ENCODE assay signal across 28 cellular contexts in the genomic region with DNA sequence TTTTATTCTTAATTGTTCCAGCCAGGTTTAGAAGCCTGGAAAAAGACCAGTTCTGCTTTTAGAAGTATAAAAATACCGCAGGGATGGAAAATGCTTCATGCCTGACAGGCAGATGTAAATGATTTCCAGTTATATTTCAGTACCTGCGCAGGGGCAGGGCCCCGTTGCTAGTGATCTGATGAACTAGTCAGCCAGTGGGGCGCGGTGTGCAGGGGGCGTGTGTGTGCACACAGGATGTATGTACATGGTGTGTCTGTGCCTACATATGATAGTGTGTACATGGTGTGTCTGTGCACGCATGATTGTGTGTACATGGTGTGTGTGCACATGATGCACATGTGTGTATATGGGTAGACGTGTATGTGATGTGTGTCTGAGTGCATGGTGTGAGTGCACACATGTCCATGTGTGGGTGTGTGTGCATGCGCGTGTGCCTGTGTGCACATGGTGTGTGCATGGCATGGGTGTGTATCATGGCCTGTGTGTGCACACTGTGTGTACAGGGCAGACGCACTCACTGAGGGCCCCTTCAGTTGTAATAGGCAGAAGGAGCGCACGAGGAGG. TPM values are rescaled to one million over a fixed set of nuclear protein-coding genes. Genes with fewer than 3 reads are reported as not detected.
DNase-seq lines count a peak whose midpoint lies in the region; ATAC-seq, FAIRE-seq and TF ChIP-seq lines count a peak whose summit lies in the region.
"Had no signal": no experiment of that assay in that cellular context is flagged by ENCODE, and none has a peak within 500 bp of the region (broad histone marks: within the 10 kb centered on the region; RNA-seq: fewer than 3 reads in every experiment).

No MANE protein-coding gene starts in this region.

- no CpG with 5 or more reads among the region's 13 CpGs for WGBS in trophoblast cell (ENCODE audit: extremely low coverage, insufficient coverage, insufficient read length)

- CTCF ChIA-PET in CD4-positive, alpha-beta memory T cell (lab: Charles Lee; ENCODE audit: partially characterized antibody), result interaction anchor here (2.6 to 2.9 kb wide), 2 partner anchors 90 to 110 kb away, joined by 14 to 18 read pairs; no protein-coding TSS in a partner anchor
- CTCF ChIA-PET in endothelial cell of umbilical vein (lab: Charles Lee), result interaction anchor here (1.2 kb wide), 1 partner anchor 35 kb away, joined by 3 read pairs; no protein-coding TSS in a partner anchor

- H2AFZ ChIP-seq in endothelial cell of umbilical vein (ENCODE audit: low read depth, low read length) (no peak overlapping the region), trophoblast cell (ENCODE audit: insufficient read depth, low read length, poor library complexity) (no peak overlapping the region)

- POLR2A ChIA-PET in CD4-positive, alpha-beta memory T cell (lab: Charles Lee; ENCODE audit: partially characterized antibody), result no interaction called here
- POLR2A ChIA-PET in endothelial cell of umbilical vein (lab: Charles Lee), result no interaction called here

- peaks cover 26 to 54% (median 42%) of the 10 kb centered on the region in 4 donors for H3K4me1 Mint-ChIP-seq in CD4-positive, alpha-beta memory T cell
- peaks cover 45% of the 10 kb centered on the region for H3K4me1 Mint-ChIP-seq in T-helper 17 cell

- no peak overlapping the region for H4K8ac ChIP-seq in trophoblast cell (ENCODE audit: low read depth, low read length)

- no peaks in the 10 kb centered on the region for H3K27me3 ChIP-seq in CD4-positive, alpha-beta memory T cell (ENCODE audit: insufficient read depth, low read length)
- H3K27me3 ChIP-seq in endothelial cell of umbilical vein (ENCODE audit: control insufficient read depth in 2 of 2, insufficient read depth in 2 of 2, low read length in 2 of 2) (no peaks in the 10 kb centered on the region), trophoblast cell (ENCODE audit: insufficient read depth, low read length) (no peaks in the 10 kb centered on the region)
- H3K27me3 ChIP-seq: body of pancreas, heart left ventricle, tibial nerve had no signal

- H3K18ac ChIP-seq in trophoblast cell (ENCODE audit: low read length), result no peak overlapping the region

- H3K27me3 Mint-ChIP-seq in CD4-positive, alpha-beta memory T cell, result no peaks in the 10 kb centered on the region
- H3K27me3 Mint-ChIP-seq in T-helper 17 cell, result no peaks in the 10 kb centered on the region
- H3K27me3 Mint-ChIP-seq: stimulated activated naive CD8-positive, alpha-beta T cell treated with anti-CD3 and anti-CD28 coated beads, Interleukin-15, amount 100 ng/mL, for 72 hours had no signal

- H3K79me1 ChIP-seq in trophoblast cell (ENCODE audit: low read length), result no peaks in the 10 kb centered on the region

- H2BK5ac ChIP-seq in trophoblast cell (ENCODE audit: low read depth, low read length, poor library complexity), result no peak overlapping the region

- no peak overlapping the region for H3K4me2 ChIP-seq in endothelial cell of umbilical vein (ENCODE audit: insufficient read depth, low read length)
- no peak overlapping the region for H3K4me2 ChIP-seq in trophoblast cell (ENCODE audit: low read length)
- H3K4me2 ChIP-seq: KMS-11 had no signal

- DNase-seq in CD4-positive, alpha-beta memory T cell, result no peak
- DNase-seq in T-helper 17 cell (no peak), endothelial cell of umbilical vein (ENCODE audit: low read depth, low spot score) (no peak), trophoblast cell (no peak), midbrain (lab: John Stamatoyannopoulos, UW) (no peak), islet precursor cell (no peak), inferior parietal cortex (ENCODE audit: extremely low spot score) (no peak)
- DNase-seq: ACHN; activated CD4-positive, alpha-beta T cell treated with anti-CD3 and anti-CD28 coated beads, Interleukin-2, amount 10 ng/mL, durations not matched to agents 24 days and 14 days; activated gamma-delta T cell; activated T-cell treated with anti-CD3 and anti-CD28 coated beads, Interleukin-2, amount 50 U/mL, for 1 hour; body of pancreas; Calu3; DND-41; effector CD4-positive, alpha-beta T cell; left cardiac atrium; mammary epithelial cell; MM.1S; NCI-H1436; NCI-H446; stimulated activated naive CD8-positive, alpha-beta T cell treated with anti-CD3 and anti-CD28 coated beads, Interleukin-15, amount 100 ng/mL, for 72 hours had no signal

- H3K4me3 Mint-ChIP-seq in CD4-positive, alpha-beta memory T cell, result no peak overlapping the region
- H3K4me3 Mint-ChIP-seq in T-helper 17 cell, result peak overlapping the region; percentile 55
- H3K4me3 Mint-ChIP-seq: activated CD4-positive, alpha-beta T cell treated with anti-CD3 and anti-CD28 coated beads, Interleukin-2, amount 10 ng/mL, durations not matched to agents 24 days and 14 days; stimulated activated naive CD8-positive, alpha-beta T cell treated with anti-CD3 and anti-CD28 coated beads, Interleukin-15, amount 100 ng/mL, for 72 hours had no signal

- no peak overlapping the region for H3K4ac ChIP-seq in trophoblast cell (ENCODE audit: low read depth, low read length)

- H4K91ac ChIP-seq in trophoblast cell (ENCODE audit: low read depth, low read length), result no peak overlapping the region

- no peaks in the 10 kb centered on the region for H4K20me1 ChIP-seq in endothelial cell of umbilical vein (replicated peaks; ENCODE audit: control insufficient read depth, extremely low read depth, insufficient read depth, low read length)

- ATAC-seq in T-helper 17 cell, result no peak
- no peak for ATAC-seq in HG03025 (IDR thresholded peaks at IDR 0.05; ENCODE audit: low FRiP score, unreplicated experiment)
- ATAC-seq: body of pancreas; heart left ventricle; left cardiac atrium; stimulated activated naive CD8-positive, alpha-beta T cell treated with anti-CD3 and anti-CD28 coated beads, Interleukin-15, amount 100 ng/mL, for 72 hours had no signal

- H3K9me3 ChIP-seq in CD4-positive, alpha-beta memory T cell (ENCODE audit: control insufficient read depth in 1 of 2, low read length in 2 of 2), result no peaks in the 10 kb centered on the region
- H3K9me3 ChIP-seq in T-helper 17 cell (ENCODE audit: control insufficient read depth, low read length, poor library complexity, severe bottlenecking) (no peaks in the 10 kb centered on the region), endothelial cell of umbilical vein (replicated peaks; ENCODE audit: control insufficient read depth, insufficient read depth, low read length) (no peaks in the 10 kb centered on the region), trophoblast cell (ENCODE audit: insufficient read depth, low read depth, low read length) (peaks cover 4% of the 10 kb centered on the region)
- H3K9me3 ChIP-seq: body of pancreas, heart left ventricle, tibial nerve had no signal

- H2BK12ac ChIP-seq in trophoblast cell (ENCODE audit: low read length), result no peak overlapping the region

- intact Hi-C loops in CD4-positive, alpha-beta memory T cell (cut with micrococcal nuclease), result no loop called here
- intact Hi-C loops in endothelial cell of umbilical vein (cut with micrococcal nuclease), result no loop called here

- dilution Hi-C loops in endothelial cell of umbilical vein (cut with MboI; ENCODE audit: extremely low pct_ligation_motif_present, low sequenced_read_pairs), result no loop called here

- no peak overlapping the region for H3K4me3 ChIP-seq in CD4-positive, alpha-beta memory T cell (ENCODE audit: low read length in 2 of 2)
- H3K4me3 ChIP-seq in endothelial cell of umbilical vein (replicated peaks in 1 of 3; ENCODE audit: insufficient read depth in 1 of 3, low read depth in 1 of 3, low read length in 3 of 3) (no peak overlapping the region), trophoblast cell (ENCODE audit: low read depth, low read length) (no peak overlapping the region)
- H3K4me3 ChIP-seq: body of pancreas, heart left ventricle, tibial nerve had no signal

- peak overlapping the region; percentile 95 for H3K23ac ChIP-seq in trophoblast cell (ENCODE audit: low read length)

- no peaks in the 10 kb centered on the region for H3K9me3 Mint-ChIP-seq in CD4-positive, alpha-beta memory T cell
- H3K9me3 Mint-ChIP-seq: activated CD4-positive, alpha-beta T cell treated with anti-CD3 and anti-CD28 coated beads, Interleukin-2, amount 10 ng/mL, durations not matched to agents 24 days and 14 days; stimulated activated naive CD8-positive, alpha-beta T cell treated with anti-CD3 and anti-CD28 coated beads, Interleukin-15, amount 100 ng/mL, for 72 hours had no signal

- H3K79me2 ChIP-seq in endothelial cell of umbilical vein (ENCODE audit: control insufficient read depth, insufficient read depth, low read length) (no peaks in the 10 kb centered on the region), trophoblast cell (ENCODE audit: control insufficient read depth, insufficient read depth, low read length, poor library complexity) (no peaks in the 10 kb centered on the region)

- H3K27ac Mint-ChIP-seq in CD4-positive, alpha-beta memory T cell, result peak overlapping the region in 4 of 7 donors; percentile 7 to 60 (median 24)
- peak overlapping the region; percentile 2 for H3K27ac Mint-ChIP-seq in T-helper 17 cell
- H3K27ac Mint-ChIP-seq: activated CD4-positive, alpha-beta T cell treated with anti-CD3 and anti-CD28 coated beads, Interleukin-2, amount 10 ng/mL, durations not matched to agents 24 days and 14 days had no signal

- H3K27ac ChIP-seq in CD4-positive, alpha-beta memory T cell (ENCODE audit: low read depth, low read length), result no peak overlapping the region
- H3K27ac ChIP-seq in endothelial cell of umbilical vein (ENCODE audit: insufficient read depth, low read depth, low read length) (no peak overlapping the region), trophoblast cell (ENCODE audit: low read depth, low read length) (no peak overlapping the region)
- H3K27ac ChIP-seq: body of pancreas, C4-2B, heart left ventricle, KMS-11, tibial nerve, VCaP had no signal

- no peak overlapping the region for H2AK5ac ChIP-seq in trophoblast cell (ENCODE audit: low read length)

- no peak overlapping the region for H3K14ac ChIP-seq in trophoblast cell (ENCODE audit: low read length)

- H3K4me1 ChIP-seq in CD4-positive, alpha-beta memory T cell (ENCODE audit: insufficient read depth, low read length), result peaks cover 15% of the 10 kb centered on the region
- H3K4me1 ChIP-seq in endothelial cell of umbilical vein (ENCODE audit: control insufficient read depth, extremely low read depth, insufficient read depth, low read length) (no peaks in the 10 kb centered on the region), trophoblast cell (ENCODE audit: control insufficient read depth in 1 of 2, insufficient read depth in 2 of 2, low read length in 2 of 2) (no peaks in the 10 kb centered on the region)

- BruUV-seq in endothelial cell of umbilical vein (replicated peaks; lab: Mats Ljungman, UMichigan), result no TSS peak

- H3K9ac ChIP-seq in endothelial cell of umbilical vein (replicated peaks; ENCODE audit: extremely low read depth, insufficient read depth, low read length), result no peak overlapping the region
- no peak overlapping the region for H3K9ac ChIP-seq in trophoblast cell (ENCODE audit: low read length)
- H3K9ac ChIP-seq: KMS-11 had no signal

- TF ChIP-seq POLR2A in endothelial cell of umbilical vein (IDR thresholded peaks at IDR 0.05; ENCODE audit: low read depth, low read length), result no peak

- no peaks in the 10 kb centered on the region for H3K36me3 ChIP-seq in CD4-positive, alpha-beta memory T cell (ENCODE audit: insufficient read depth, low read length)
- H3K36me3 ChIP-seq in endothelial cell of umbilical vein (ENCODE audit: control insufficient read depth in 2 of 2, extremely low read depth in 1 of 2, insufficient read depth in 2 of 2, low read length in 2 of 2) (no peaks in the 10 kb centered on the region), trophoblast cell (ENCODE audit: control insufficient read depth in 1 of 2, insufficient read depth in 2 of 2, low read length in 2 of 2) (no peaks in the 10 kb centered on the region)
- H3K36me3 ChIP-seq: heart left ventricle, tibial nerve had no signal

- no peak overlapping the region for H2BK120ac ChIP-seq in trophoblast cell (ENCODE audit: insufficient read depth, low read length, poor library complexity)

- FAIRE-seq in endothelial cell of umbilical vein (lab: Jason Lieb, UNC), result no peak

- H3K9me1 ChIP-seq in endothelial cell of umbilical vein (replicated peaks; ENCODE audit: control insufficient read depth, extremely low read depth, insufficient read depth, low read length), result no peaks in the 10 kb centered on the region

- no peaks in the 10 kb centered on the region for H3K36me3 Mint-ChIP-seq in CD4-positive, alpha-beta memory T cell
- no peaks in the 10 kb centered on the region for H3K36me3 Mint-ChIP-seq in T-helper 17 cell (ENCODE audit: low read depth)

- no peak overlapping the region for H4K12ac ChIP-seq in trophoblast cell (ENCODE audit: low read depth, low read length)

- no peak for TF ChIP-seq CTCF in endothelial cell of umbilical vein (IDR thresholded peaks at IDR 0.05; ENCODE audit: extremely low read depth in 1 of 2, insufficient read depth in 1 of 2, low read depth in 1 of 2, low read length in 2 of 2)

RNA-seq across cellular contexts. Expression of gene ABCG1, which starts 36.2 kb away (rescaled TPM):
- 1 to 10 TPM; 1.5 to 2.0 TPM for total RNA-seq in CD4-positive, alpha-beta memory T cell
- 10 to 100 TPM; 17.0 to 19.6 TPM for polyA plus RNA-seq in CD4-positive, alpha-beta memory T cell
- total RNA-seq in T-helper 17 cell (10 to 100 TPM; 43.4 to 75.0 TPM), endothelial cell of umbilical vein (19.6 and 21.2 TPM in 2 replicates)
- polyA plus RNA-seq in endothelial cell of umbilical vein, result 6.7 and 8.4 TPM in 2 replicates
- polyA plus RNA-seq in endothelial cell of umbilical vein (2011; cell fraction: cytosol; rRNA removed), result 6.9 and 7.6 TPM in 2 replicates
- polyA plus RNA-seq in endothelial cell of umbilical vein (2011; cell fraction: nucleus; rRNA removed), result 12.5 and 13.7 TPM in 2 replicates
- polyA plus RNA-seq in endothelial cell of umbilical vein (2012), result 18.8 and 40.1 TPM in 2 replicates
- polyA minus RNA-seq in endothelial cell of umbilical vein, result 9.5 and 12.1 TPM in 2 replicates
- 4.0 TPM for polyA minus RNA-seq in endothelial cell of umbilical vein (2011; cell fraction: cytosol; rRNA and poly(A)+ RNA removed)
- polyA minus RNA-seq in endothelial cell of umbilical vein (2011; cell fraction: nucleus; rRNA and poly(A)+ RNA removed), result 9.3 and 9.7 TPM in 2 replicates
- 0.70 and 0.99 TPM in 2 replicates for polyA plus RNA-seq in trophoblast cell (2013)
- total RNA-seq: epithelial cell of proximal tubule had no signal
